ENCODE assay signal across 12 cellular contexts in the genomic region with DNA sequence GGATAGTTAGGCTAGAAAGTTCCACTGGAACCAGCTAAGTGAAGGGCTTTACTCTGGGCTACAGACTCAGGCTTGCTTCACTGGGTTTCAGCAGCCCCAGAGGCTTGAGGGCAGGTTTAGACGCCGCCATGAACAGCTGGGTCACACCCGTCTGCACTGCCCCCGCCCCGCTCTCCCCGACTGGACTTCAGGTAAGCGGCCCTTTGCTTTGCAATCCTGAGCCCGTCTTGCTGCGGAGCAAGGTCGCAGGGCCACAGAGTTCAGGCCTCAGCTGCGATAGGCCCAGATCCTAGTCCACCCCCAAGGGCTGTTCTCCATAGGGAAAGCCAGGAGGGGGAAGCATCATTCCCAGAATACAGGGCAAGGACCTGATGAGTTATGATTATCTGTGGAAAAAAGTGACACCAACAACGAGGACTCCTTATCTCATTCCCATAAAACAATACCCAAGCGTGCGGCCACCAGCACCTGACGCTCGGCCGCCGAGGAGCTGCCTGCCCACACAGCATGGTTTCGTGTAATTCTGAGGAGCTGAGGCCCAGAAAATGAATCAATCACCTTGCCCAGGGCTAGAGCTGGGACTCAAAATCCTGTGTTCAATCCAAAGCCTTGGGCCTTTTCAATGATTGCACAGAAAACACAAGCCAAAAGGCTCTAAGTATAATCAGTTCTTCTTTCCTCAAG.
"Had no signal": no experiment of that assay in that cellular context is flagged by ENCODE, and none has a peak within 500 bp of the region (broad histone marks: within the 10 kb centered on the region; RNA-seq: fewer than 3 reads in every experiment).

No MANE protein-coding gene starts in this region.

- H3K27ac ChIP-seq: left ventricle myocardium inferior, right atrium auricular region, skin epidermis, suprapubic skin, WERI-Rb-1 had no signal

- H3K9me3 ChIP-seq: left ventricle myocardium inferior, right atrium auricular region, suprapubic skin had no signal

- DNase-seq: natural killer cell; stimulated activated CD4-positive, alpha-beta T cell treated with anti-CD3 and anti-CD28 coated beads, Interleukin-4, amount 100 ng/mL, for 4 hours had no signal

- H3K9me3 Mint-ChIP-seq: activated CD4-positive, alpha-beta memory T cell treated with anti-CD3 and anti-CD28 coated beads for 36 hours; activated naive CD4-positive, alpha-beta T cell treated with anti-CD3 and anti-CD28 coated beads for 36 hours; activated T-helper 17 cell treated with anti-CD3 and anti-CD28 coated beads, Interleukin-2, amount 50 U/mL, for 72 hours; natural killer cell; T-helper 1 cell treated with Interleukin-12 subunit alpha and Interleukin-12 subunit beta and Interleukin-4 antibody, amounts not matched to agents 30 μg/mL and 1 μg/mL, for 36 hours had no signal

- H3K4me1 Mint-ChIP-seq: activated T-helper 17 cell treated with anti-CD3 and anti-CD28 coated beads, Interleukin-2, amount 50 U/mL, for 72 hours had no signal

- H3K27ac Mint-ChIP-seq: activated CD4-positive, alpha-beta memory T cell treated with anti-CD3 and anti-CD28 coated beads for 36 hours; activated naive CD4-positive, alpha-beta T cell treated with anti-CD3 and anti-CD28 coated beads for 36 hours; activated T-helper 17 cell treated with anti-CD3 and anti-CD28 coated beads, Interleukin-2, amount 50 U/mL, for 72 hours; natural killer cell; progenitor cell of endocrine pancreas; T-helper 1 cell treated with Interleukin-12 subunit alpha and Interleukin-12 subunit beta and Interleukin-4 antibody, amounts not matched to agents 30 μg/mL and 1 μg/mL, for 36 hours had no signal

- H3K36me3 ChIP-seq: WERI-Rb-1 had no signal

- H3K4me3 Mint-ChIP-seq: activated CD4-positive, alpha-beta memory T cell treated with anti-CD3 and anti-CD28 coated beads for 36 hours; activated naive CD4-positive, alpha-beta T cell treated with anti-CD3 and anti-CD28 coated beads for 36 hours; activated T-helper 17 cell treated with anti-CD3 and anti-CD28 coated beads, Interleukin-2, amount 50 U/mL, for 72 hours; natural killer cell; T-helper 1 cell treated with Interleukin-12 subunit alpha and Interleukin-12 subunit beta and Interleukin-4 antibody, amounts not matched to agents 30 μg/mL and 1 μg/mL, for 36 hours had no signal

- H3K27me3 ChIP-seq: right atrium auricular region, suprapubic skin had no signal

- H3K4me3 ChIP-seq: left ventricle myocardium inferior, right atrium auricular region, skin epidermis, suprapubic skin had no signal

- H3K36me3 Mint-ChIP-seq: natural killer cell had no signal

- H3K27me3 Mint-ChIP-seq: activated CD4-positive, alpha-beta memory T cell treated with anti-CD3 and anti-CD28 coated beads for 36 hours; activated T-helper 17 cell treated with anti-CD3 and anti-CD28 coated beads, Interleukin-2, amount 50 U/mL, for 72 hours; progenitor cell of endocrine pancreas had no signal

- H3K4me1 ChIP-seq: right atrium auricular region had no signal
